Comparison of ENCODE assay signal across 20 cellular contexts in genomic region chr10:84907461-84908010, GRCh38.
"Had no signal": no experiment of that assay in that cellular context is flagged by ENCODE, and none has a peak within 500 bp of the region (broad histone marks: within the 10 kb centered on the region; RNA-seq: fewer than 3 reads in every experiment).

No MANE protein-coding gene starts in this region.

- H3K4me1 ChIP-seq: sigmoid colon, spleen, suprapubic skin, tibial nerve, uterus had no signal

- H3K27ac ChIP-seq: left ventricle myocardium inferior, ovary, sigmoid colon, spleen, suprapubic skin, tibial nerve, uterus had no signal

- DNase-seq: hippocampal formation; immature natural killer cell; kidney; left colon; left ventricle myocardium inferior; mesendoderm; naive B cell; natural killer cell; ovary; retina; right cardiac atrium; sigmoid colon; small intestine; spleen; stimulated activated CD4-positive, alpha-beta T cell treated with anti-CD3 and anti-CD28 coated beads, Interleukin-4, amount 100 ng/mL, for 24 hours; stimulated activated naive CD4-positive, alpha-beta T cell; uterus had no signal

- H3K9me3 ChIP-seq: ovary, sigmoid colon, spleen, suprapubic skin, tibial nerve, uterus had no signal

- H3K27me3 ChIP-seq: ovary, sigmoid colon, suprapubic skin, tibial nerve, uterus had no signal

- H3K36me3 ChIP-seq: left ventricle myocardium inferior, ovary, sigmoid colon, spleen, suprapubic skin, tibial nerve, uterus had no signal

- H3K4me3 ChIP-seq: left ventricle myocardium inferior, lung, ovary, sigmoid colon, spleen, suprapubic skin, tibial nerve, uterus had no signal
